ENCODE assay signal across 10 cellular contexts in genomic region chr2:68190991-68191731, GRCh38. TPM values are rescaled to one million over a fixed set of nuclear protein-coding genes. Genes with fewer than 3 reads are reported as not detected.
A peak's percentile ranks its signal among the peaks of the same experiment; 100 is the strongest.
DNase-seq lines count a peak whose midpoint lies in the region; ATAC-seq and TF ChIP-seq lines count a peak whose summit lies in the region.
"Had no signal": no experiment of that assay in that cellular context is flagged by ENCODE, and none has a peak within 500 bp of the region (broad histone marks: within the 10 kb centered on the region; RNA-seq: fewer than 3 reads in every experiment).

No MANE protein-coding gene starts in this region.

- no peak overlapping the region for H3K4me2 ChIP-seq in GM23248 (ENCODE audit: unreplicated experiment)

- no peaks in the 10 kb centered on the region for H3K27me3 Mint-ChIP-seq in T-helper 17 cell

- H3K27ac ChIP-seq in GM23248 (peak overlapping the region; percentile 46), foreskin keratinocyte (peak overlapping the region; percentile 84)
- H3K27ac ChIP-seq: suprapubic skin had no signal

- peak overlapping the region; percentile 39; the same call in 1 of the 2 replicates for H3K9ac ChIP-seq in GM23248

- no peak overlapping the region for H2AFZ ChIP-seq in GM23248

- no peaks in the 10 kb centered on the region for H3K36me3 Mint-ChIP-seq in T-helper 17 cell (ENCODE audit: low read depth)

- H3K4me1 ChIP-seq in GM23248 (ENCODE audit: insufficient read depth) (peaks cover 50% of the 10 kb centered on the region), foreskin keratinocyte (peaks cover 31% of the 10 kb centered on the region)

- H3K4me1 Mint-ChIP-seq in T-helper 17 cell, result peaks cover 34% of the 10 kb centered on the region

- no peak overlapping the region for H3K4me3 Mint-ChIP-seq in T-helper 17 cell

- H3K36me3 ChIP-seq in GM23248 (ENCODE audit: low read depth), result peaks cover 4% of the 10 kb centered on the region; the same call in 1 of the 2 replicates
- H3K36me3 ChIP-seq: suprapubic skin had no signal

- 65% methylated on average over 3 of the region's 3 CpGs for WGBS in GM23248 (ENCODE audit: low coverage in 1 of 2, low lambda C conversion rate in 2 of 2, missing lambda C conversion rate in 2 of 2), 2 experiments

- peak; percentile 53 for ATAC-seq in T-helper 17 cell
- ATAC-seq in foreskin keratinocyte, result peak; percentile 97
- no peak for ATAC-seq in HG03460 (IDR thresholded peaks at IDR 0.05; ENCODE audit: unreplicated experiment)

- TF ChIP-seq CTCF in foreskin keratinocyte (conservative IDR thresholded peaks at IDR 0.05), result no peak

- in situ Hi-C loops in GM23248 (cut with MboI), result no loop called here

- no peaks in the 10 kb centered on the region for H3K9me3 ChIP-seq in GM23248 (ENCODE audit: low read depth)
- no peaks in the 10 kb centered on the region for H3K9me3 ChIP-seq in T-helper 17 cell (ENCODE audit: control insufficient read depth, low read length, poor library complexity, severe bottlenecking)
- H3K9me3 ChIP-seq: suprapubic skin had no signal

- H3K27ac Mint-ChIP-seq in T-helper 17 cell, result peak overlapping the region; percentile 37

- peaks cover 99% of the 10 kb centered on the region for H3K79me2 ChIP-seq in GM23248 (ENCODE audit: insufficient read depth)

- H3F3A ChIP-seq in GM23248 (ENCODE audit: insufficient read depth), result peaks cover 21% of the 10 kb centered on the region; the same call in 1 of the 2 replicates

- no peaks in the 10 kb centered on the region for H4K20me1 ChIP-seq in GM23248 (ENCODE audit: insufficient read depth)

- no peak overlapping the region for H3K4me3 ChIP-seq in GM23248
- H3K4me3 ChIP-seq: suprapubic skin had no signal

- DNase-seq in AG08395 (ENCODE audit: low spot score), result peak; percentile 45
- peak; percentile 86 for DNase-seq in GM23248
- no peak for DNase-seq in T-helper 17 cell
- peak; percentile 79 to 86 for DNase-seq in foreskin keratinocyte
- DNase-seq in NCI-H446 treated with DMSO at 0.1 percent for 48 hours (lab: John Stamatoyannopoulos, UW), result no peak
- no peak for DNase-seq in stimulated activated CD4-positive, alpha-beta T cell treated with anti-CD3 and anti-CD28 coated beads, Interleukin-4, amount 100 ng/mL, for 1 hour
- DNase-seq in central memory CD4-positive, alpha-beta T cell, result no peak
- DNase-seq: activated effector memory CD4-positive, alpha-beta T cell treated with anti-CD3 and anti-CD28 coated beads, Interleukin-2, amount 50 U/mL, for 16 hours had no signal

- H3K9me2 ChIP-seq in GM23248 (ENCODE audit: insufficient read depth), result no peaks in the 10 kb centered on the region

- H3K27me3 ChIP-seq in GM23248 (replicated peaks; ENCODE audit: insufficient read depth), result no peaks in the 10 kb centered on the region
- H3K27me3 ChIP-seq in foreskin keratinocyte, result no peaks in the 10 kb centered on the region
- H3K27me3 ChIP-seq: suprapubic skin had no signal

RNA-seq across cellular contexts. Expression of gene PNO1, which starts 33.5 kb away (rescaled TPM):
- total RNA-seq in GM23248 (2014; rRNA removed; shearing (Covaris generic)), result 12.6 and 14.5 TPM in 2 replicates
- polyA plus RNA-seq in GM23248 (2016; fragmentation: Nextera tagmentation; extraction: Ambion mirVana), result 22.5 and 23.3 TPM in 2 replicates
- 10 to 100 TPM; 20.6 to 26.4 TPM for total RNA-seq in T-helper 17 cell
- 26.8 and 29.6 TPM in 2 replicates for total RNA-seq in foreskin keratinocyte
- 21.4 and 26.4 TPM in 2 replicates for polyA plus RNA-seq in foreskin keratinocyte

Comparison
In these comparisons a context has a peak if more than half of its experiments do, and no peak if none do; other contexts are left out.
1. DNase-seq: peak in AG08395 (single experiment), GM23248 (single experiment) and foreskin keratinocyte (2 of 2); none in T-helper 17 cell (0 of 3), NCI-H446 treated with DMSO at 0.1 percent for 48 hours (single experiment), stimulated activated CD4-positive, alpha-beta T cell treated with anti-CD3 and anti-CD28 coated beads, Interleukin-4, amount 100 ng/mL, for 1 hour (single experiment) and central memory CD4-positive, alpha-beta T cell (single experiment).